In the genomic region with DNA sequence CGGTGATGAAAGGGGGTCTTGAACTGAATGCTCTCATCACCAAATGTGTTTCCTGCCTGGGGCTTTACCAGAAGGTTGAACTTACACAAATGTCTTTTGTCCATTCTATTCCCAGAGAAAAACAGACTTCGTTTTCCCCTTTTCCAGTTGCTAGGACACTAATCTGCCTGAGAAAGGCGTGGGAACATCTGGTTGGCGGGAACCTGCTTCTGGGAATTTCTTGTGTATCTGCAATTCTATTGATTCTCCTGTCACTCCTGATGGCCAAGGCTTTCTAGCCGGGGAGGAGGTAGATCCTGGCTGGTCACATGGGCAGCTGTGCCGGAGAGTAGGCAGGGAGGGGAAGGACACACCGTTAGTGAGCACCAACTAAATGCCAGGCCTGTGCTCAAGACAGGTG, we compare ENCODE assay signal across 1 cellular context.
TF ChIP-seq lines count a peak whose summit lies in the region.

No MANE protein-coding gene starts in this region.

TF ChIP-seq in H1, 55 proteins besides CTCF, POLR2A, EP300 and RAD21:
- TF ChIP-seq, protein P1, sequence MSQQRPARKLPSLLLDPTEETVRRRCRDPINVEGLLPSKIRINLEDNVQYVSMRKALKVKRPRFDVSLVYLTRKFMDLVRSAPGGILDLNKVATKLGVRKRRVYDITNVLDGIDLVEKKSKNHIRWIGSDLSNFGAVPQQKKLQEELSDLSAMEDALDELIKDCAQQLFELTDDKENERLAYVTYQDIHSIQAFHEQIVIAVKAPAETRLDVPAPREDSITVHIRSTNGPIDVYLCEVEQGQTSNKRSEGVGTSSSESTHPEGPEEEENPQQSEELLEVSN (IDR thresholded peaks at IDR 0.05), result 0 out of 2 replicates have a peak, but pooled peaks have one; percentile 23
- TF ChIP-seq POU5F1 (IDR thresholded peaks at IDR 0.05; ENCODE audit: low read depth, low read length) (no peak), CTBP2 (IDR thresholded peaks at IDR 0.05; ENCODE audit: borderline replicate concordance, insufficient read depth, insufficient read length, low read length) (no peak), NANOG (IDR thresholded peaks at IDR 0.05; ENCODE audit: insufficient read depth, low read depth, low read length, poor library complexity, severe bottlenecking) (no peak)
- TF ChIP-seq, protein P2, sequence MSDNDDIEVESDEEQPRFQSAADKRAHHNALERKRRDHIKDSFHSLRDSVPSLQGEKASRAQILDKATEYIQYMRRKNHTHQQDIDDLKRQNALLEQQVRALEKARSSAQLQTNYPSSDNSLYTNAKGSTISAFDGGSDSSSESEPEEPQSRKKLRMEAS (IDR thresholded peaks at IDR 0.05), result no peak
- TF ChIP-seq, protein P3, sequence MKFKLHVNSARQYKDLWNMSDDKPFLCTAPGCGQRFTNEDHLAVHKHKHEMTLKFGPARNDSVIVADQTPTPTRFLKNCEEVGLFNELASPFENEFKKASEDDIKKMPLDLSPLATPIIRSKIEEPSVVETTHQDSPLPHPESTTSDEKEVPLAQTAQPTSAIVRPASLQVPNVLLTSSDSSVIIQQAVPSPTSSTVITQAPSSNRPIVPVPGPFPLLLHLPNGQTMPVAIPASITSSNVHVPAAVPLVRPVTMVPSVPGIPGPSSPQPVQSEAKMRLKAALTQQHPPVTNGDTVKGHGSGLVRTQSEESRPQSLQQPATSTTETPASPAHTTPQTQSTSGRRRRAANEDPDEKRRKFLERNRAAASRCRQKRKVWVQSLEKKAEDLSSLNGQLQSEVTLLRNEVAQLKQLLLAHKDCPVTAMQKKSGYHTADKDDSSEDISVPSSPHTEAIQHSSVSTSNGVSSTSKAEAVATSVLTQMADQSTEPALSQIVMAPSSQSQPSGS (IDR thresholded peaks at IDR 0.05; ENCODE audit: low read length), result no peak
- TF ChIP-seq, protein P4, sequence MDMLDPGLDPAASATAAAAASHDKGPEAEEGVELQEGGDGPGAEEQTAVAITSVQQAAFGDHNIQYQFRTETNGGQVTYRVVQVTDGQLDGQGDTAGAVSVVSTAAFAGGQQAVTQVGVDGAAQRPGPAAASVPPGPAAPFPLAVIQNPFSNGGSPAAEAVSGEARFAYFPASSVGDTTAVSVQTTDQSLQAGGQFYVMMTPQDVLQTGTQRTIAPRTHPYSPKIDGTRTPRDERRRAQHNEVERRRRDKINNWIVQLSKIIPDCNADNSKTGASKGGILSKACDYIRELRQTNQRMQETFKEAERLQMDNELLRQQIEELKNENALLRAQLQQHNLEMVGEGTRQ (IDR thresholded peaks at IDR 0.05; ENCODE audit: low read length), result peak; percentile 47; the same call in 1 of the 2 replicates
TF ChIP-seq in H1: peak in this region for 2.
